ENCODE assay signal across 15 cellular contexts in genomic region chr2:36163520-36164239, GRCh38.
DNase-seq lines count a peak whose midpoint lies in the region; ATAC-seq lines count a peak whose summit lies in the region.
"Had no signal": no experiment of that assay in that cellular context is flagged by ENCODE, and none has a peak within 500 bp of the region (broad histone marks: within the 10 kb centered on the region; RNA-seq: fewer than 3 reads in every experiment).

No MANE protein-coding gene starts in this region.

- DNase-seq in RPMI7951 (ENCODE audit: low read depth) = peak; percentile 45
- no peak for DNase-seq in hepatic stellate cell (ENCODE audit: low spot score)
- DNase-seq in kidney tubule cell (ENCODE audit: low spot score) = no peak
- DNase-seq in NCI-H1417 (lab: John Stamatoyannopoulos, UW) = no peak
- DNase-seq: activated T-cell treated with anti-CD3 and anti-CD28 coated beads for 4 hours, Calu3, foreskin keratinocyte, Kasumi-1, left colon, NCI-H1436, NCI-H226, SW 1271 had no signal

- ATAC-seq in GM19023 (IDR thresholded peaks at IDR 0.05; ENCODE audit: unreplicated experiment) (peak; percentile 67), GM21528 (IDR thresholded peaks at IDR 0.05; ENCODE audit: low FRiP score, unreplicated experiment) (peak; percentile 63), HG03108 (IDR thresholded peaks at IDR 0.05; ENCODE audit: unreplicated experiment) (peak; percentile 64)
- ATAC-seq: left colon had no signal
